In the genomic region with DNA sequence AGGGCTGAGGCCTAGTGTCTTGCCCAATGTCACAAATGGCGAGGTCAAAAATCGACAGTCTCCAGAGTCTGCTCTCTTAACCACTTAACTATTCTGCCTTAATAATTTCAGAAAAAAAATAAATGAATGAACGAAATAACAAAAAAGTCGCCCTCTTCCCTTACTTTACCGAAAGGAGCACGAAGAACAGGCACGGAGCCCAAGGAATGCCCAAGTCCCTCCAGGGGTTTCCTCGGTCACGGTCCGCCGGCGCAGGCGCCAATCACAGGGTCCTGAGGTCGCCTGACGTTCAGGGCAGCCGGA, we compare ENCODE assay signal across 8 cellular contexts. TPM values are rescaled to one million over a fixed set of nuclear protein-coding genes. Genes with fewer than 3 reads are reported as not detected.
DNase-seq lines count a peak whose midpoint lies in the region; ATAC-seq and TF ChIP-seq lines count a peak whose summit lies in the region.

No MANE protein-coding gene starts in this region.

- H3K27me3 Mint-ChIP-seq in activated CD8-positive, alpha-beta T cell treated with anti-CD3 and anti-CD28 coated beads, Interleukin-2, amount 10 ng/mL, durations not matched to agents 7 days and 5 days (ENCODE audit: low read depth) = no peaks in the 10 kb centered on the region

- peak; percentile 6 for ATAC-seq in HG02885 (IDR thresholded peaks at IDR 0.05; ENCODE audit: poor library complexity, unreplicated experiment)
- peak; percentile 83 for ATAC-seq in activated CD8-positive, alpha-beta T cell treated with anti-CD3 and anti-CD28 coated beads, Interleukin-2, amount 10 ng/mL, durations not matched to agents 7 days and 5 days
- ATAC-seq in GM18858 (IDR thresholded peaks at IDR 0.05; ENCODE audit: unreplicated experiment) = no peak

- peaks cover 52% of the 10 kb centered on the region for H3K79me2 ChIP-seq in DOHH2 (ENCODE audit: control insufficient read depth, low read length)
- peaks cover 65% of the 10 kb centered on the region for H3K79me2 ChIP-seq in hepatocyte

- CTCF ChIA-PET in activated CD8-positive, alpha-beta T cell treated with anti-CD3 and anti-CD28 coated beads, Interleukin-2, amount 10 ng/mL, durations not matched to agents 7 days and 5 days (lab: Charles Lee) = interaction anchor here (0.8 to 2.0 kb wide), 4 partner anchors 12 to 31 kb away, joined by 3 to 27 read pairs (median 3); no protein-coding TSS in a partner anchor

- H3K36me3 Mint-ChIP-seq in activated CD8-positive, alpha-beta T cell treated with anti-CD3 and anti-CD28 coated beads, Interleukin-2, amount 10 ng/mL, durations not matched to agents 7 days and 5 days (ENCODE audit: low read depth) = peaks cover 38% of the 10 kb centered on the region

- H3K27me3 ChIP-seq in DOHH2 (ENCODE audit: control insufficient read depth, low read length) = no peaks in the 10 kb centered on the region
- no peaks in the 10 kb centered on the region for H3K27me3 ChIP-seq in hepatocyte
- H3K27me3 ChIP-seq in spleen (replicated peaks in 1 of 7) = no peaks in the 10 kb centered on the region

- peak overlapping the region; percentile 99 for H3K4me3 ChIP-seq in DOHH2 (ENCODE audit: low read length)
- peak overlapping the region; percentile 89 for H3K4me3 ChIP-seq in hepatocyte
- H3K4me3 ChIP-seq in spleen = peak overlapping the region; percentile 69 to 97 (median 92)

- peak overlapping the region; percentile 97 for H2AFZ ChIP-seq in hepatocyte

- POLR2A ChIA-PET in activated CD8-positive, alpha-beta T cell treated with anti-CD3 and anti-CD28 coated beads, Interleukin-2, amount 10 ng/mL, durations not matched to agents 7 days and 5 days (lab: Charles Lee) = interaction anchor here (0.6 to 1.9 kb wide), 15 partner anchors 8 to 257 kb away, joined by 3 to 7 read pairs (median 5); partner anchors contain the start of genes CCDC121, GPN1, MRPL33 and ZNF512

- no peaks in the 10 kb centered on the region for H3K9me3 ChIP-seq in DOHH2 (ENCODE audit: control insufficient read depth, insufficient read depth, low read length)
- no peaks in the 10 kb centered on the region for H3K9me3 ChIP-seq in hepatocyte (ENCODE audit: low read depth)
- no peaks in the 10 kb centered on the region for H3K9me3 ChIP-seq in spleen

- DNase-seq in activated CD8-positive, alpha-beta T cell treated with anti-CD3 and anti-CD28 coated beads, Interleukin-2, amount 10 ng/mL, durations not matched to agents 7 days and 5 days = no peak
- no peak for DNase-seq in hepatocyte (ENCODE audit: low spot score)
- peak; percentile 91 for DNase-seq in spleen
- DNase-seq in NCI-H1417 treated with DMSO at 0.1 percent for 48 hours (lab: John Stamatoyannopoulos, UW) = no peak
- no peak for DNase-seq in stimulated activated CD4-positive, alpha-beta T cell treated with anti-CD3 and anti-CD28 coated beads, Interleukin-2, amount 100 ng/mL, for 24 hours

- H3K36me3 ChIP-seq in DOHH2 (ENCODE audit: control insufficient read depth, low read length) (peaks cover 54% of the 10 kb centered on the region), hepatocyte (replicated peaks; ENCODE audit: insufficient read depth, low read depth) (peaks cover 7% of the 10 kb centered on the region), spleen (peaks cover 0 to 58% (median 43%) of the 10 kb centered on the region in 6 donors)

- H3K9me2 ChIP-seq in DOHH2 (replicated peaks; ENCODE audit: control insufficient read depth, low read length) (no peaks in the 10 kb centered on the region), hepatocyte (replicated peaks; ENCODE audit: insufficient read depth) (no peaks in the 10 kb centered on the region)

- intact Hi-C loops in spleen (cut with DNase I; ENCODE audit: low total_unique reads) = no loop called here

- no peaks in the 10 kb centered on the region for H3K9me3 Mint-ChIP-seq in activated CD8-positive, alpha-beta T cell treated with anti-CD3 and anti-CD28 coated beads, Interleukin-2, amount 10 ng/mL, durations not matched to agents 7 days and 5 days (ENCODE audit: insufficient read depth)

- TF ChIP-seq POLR2A in spleen (IDR thresholded peaks at IDR 0.05) = no peak

- peak overlapping the region; percentile 78 for H3K4me2 ChIP-seq in DOHH2 (ENCODE audit: low read length)
- peak overlapping the region; percentile 96 for H3K4me2 ChIP-seq in hepatocyte

- H3K4me1 Mint-ChIP-seq in activated CD8-positive, alpha-beta T cell treated with anti-CD3 and anti-CD28 coated beads, Interleukin-2, amount 10 ng/mL, durations not matched to agents 7 days and 5 days (ENCODE audit: low read depth) = peaks cover 45% of the 10 kb centered on the region

- peak overlapping the region; percentile 100 for H3K27ac Mint-ChIP-seq in activated CD8-positive, alpha-beta T cell treated with anti-CD3 and anti-CD28 coated beads, Interleukin-2, amount 10 ng/mL, durations not matched to agents 7 days and 5 days

- H3K4me1 ChIP-seq in DOHH2 (ENCODE audit: control insufficient read depth, low read length) (peaks cover 22% of the 10 kb centered on the region), hepatocyte (ENCODE audit: insufficient read depth) (peaks cover 15% of the 10 kb centered on the region), spleen (peaks cover 29 to 93% (median 57%) of the 10 kb centered on the region in 6 donors)

- TF ChIP-seq CTCF in DOHH2 (IDR thresholded peaks at IDR 0.05; ENCODE audit: low read depth, low read length, poor library complexity, severe bottlenecking) (no peak), hepatocyte (IDR thresholded peaks at IDR 0.05; ENCODE audit: poor library complexity) (no peak), spleen (IDR thresholded peaks at IDR 0.05 in 8 of 11, conservative IDR thresholded peaks at IDR 0.05 in 3 of 11) (no peak)

- H4K20me1 ChIP-seq in DOHH2 (ENCODE audit: control insufficient read depth, insufficient read depth, low read depth, low read length) (no peaks in the 10 kb centered on the region), hepatocyte (ENCODE audit: insufficient read depth, poor library complexity, severe bottlenecking) (no peaks in the 10 kb centered on the region)

- peak overlapping the region; percentile 99 for H3K4me3 Mint-ChIP-seq in activated CD8-positive, alpha-beta T cell treated with anti-CD3 and anti-CD28 coated beads, Interleukin-2, amount 10 ng/mL, durations not matched to agents 7 days and 5 days

- H3K27ac ChIP-seq in DOHH2 (ENCODE audit: low read depth, low read length) (peak overlapping the region; percentile 89), hepatocyte (peak overlapping the region; percentile 99), spleen (peak overlapping the region; percentile 77 to 96 (median 92))

- peaks cover 5% of the 10 kb centered on the region; the same call in 1 of the 2 replicates for H3F3A ChIP-seq in DOHH2 (ENCODE audit: control insufficient read depth, insufficient read depth)

- 4% methylated on average over 16 of the region's 16 CpGs for WGBS in hepatocyte (ENCODE audit: low lambda C conversion rate, missing lambda C conversion rate)
- WGBS in spleen, 5 donors = 0 to 2% (median 1%) methylated on average over 16 of the region's 16 CpGs

RNA-seq across cellular contexts. Expression of gene SUPT7L, which starts 0.3 kb away (rescaled TPM):
- total RNA-seq in activated CD8-positive, alpha-beta T cell treated with anti-CD3 and anti-CD28 coated beads, Interleukin-2, amount 10 ng/mL, durations not matched to agents 7 days and 5 days = 10 to 100 TPM; 30.1 to 30.8 TPM
- total RNA-seq in hepatocyte (32.3 and 43.3 TPM in 2 replicates), spleen (10 to 100 TPM; 28.7 to 42.1 (median 31.3) TPM)
- polyA plus RNA-seq in hepatocyte (27.3 and 30.7 TPM in 2 replicates), spleen (10 to 100 TPM; 22.9 to 31.1 (median 30.7) TPM)

RNA-seq across cellular contexts. Expression of gene SLC4A1AP, which starts 0.6 kb away (rescaled TPM):
- total RNA-seq in activated CD8-positive, alpha-beta T cell treated with anti-CD3 and anti-CD28 coated beads, Interleukin-2, amount 10 ng/mL, durations not matched to agents 7 days and 5 days = 10 to 100 TPM; 24.2 to 25.2 TPM
- 20.6 and 21.1 TPM in 2 replicates for total RNA-seq in hepatocyte
- polyA plus RNA-seq in hepatocyte = 21.9 and 22.1 TPM in 2 replicates
- 10 to 100 TPM; 17.3 to 25.4 (median 21.4) TPM for total RNA-seq in spleen
- 10 to 100 TPM; 10.5 to 13.5 (median 11.1) TPM for polyA plus RNA-seq in spleen

RNA-seq across cellular contexts. Expression of gene GPN1, which starts 34.3 kb away (rescaled TPM):
- 10 to 100 TPM; 39.7 to 41.4 TPM for total RNA-seq in activated CD8-positive, alpha-beta T cell treated with anti-CD3 and anti-CD28 coated beads, Interleukin-2, amount 10 ng/mL, durations not matched to agents 7 days and 5 days
- total RNA-seq in hepatocyte (35.8 and 36.5 TPM in 2 replicates), spleen (10 to 100 TPM; 18.0 to 29.4 (median 23.5) TPM)
- polyA plus RNA-seq in hepatocyte (30.1 and 46.7 TPM in 2 replicates), spleen (10 to 100 TPM; 20.7 to 27.8 (median 24.8) TPM)

RNA-seq across cellular contexts. Expression of gene CCDC121, which starts 34.3 kb away (rescaled TPM):
- 1 to 10 TPM; 1.5 to 1.6 TPM for total RNA-seq in activated CD8-positive, alpha-beta T cell treated with anti-CD3 and anti-CD28 coated beads, Interleukin-2, amount 10 ng/mL, durations not matched to agents 7 days and 5 days
- total RNA-seq in hepatocyte (2.7 and 4.4 TPM in 2 replicates), spleen (1 to 10 TPM; 2.1 to 7.8 (median 4.0) TPM)
- polyA plus RNA-seq in hepatocyte (2.7 and 5.4 TPM in 2 replicates), spleen (1 to 10 TPM; 1.5 to 3.5 (median 1.7) TPM)
